13 cellular contexts compared by ENCODE assay signal in genomic region chr14:75165586-75166391, GRCh38. TPM values are rescaled to one million over a fixed set of nuclear protein-coding genes. Genes with fewer than 3 reads are reported as not detected.
DNase-seq lines count a peak whose midpoint lies in the region; ATAC-seq and TF ChIP-seq lines count a peak whose summit lies in the region.
"Had no signal": no experiment of that assay in that cellular context is flagged by ENCODE, and none has a peak within 500 bp of the region (broad histone marks: within the 10 kb centered on the region; RNA-seq: fewer than 3 reads in every experiment).

No MANE protein-coding gene starts in this region.

- TF ChIP-seq CTCF in HEK293 (tag by site-specific recombination; IDR thresholded peaks at IDR 0.05) (no peak), breast epithelium (IDR thresholded peaks at IDR 0.05) (no peak), psoas muscle (IDR thresholded peaks at IDR 0.05) (no peak)

- H3K27me3 ChIP-seq in breast epithelium (no peaks in the 10 kb centered on the region), psoas muscle (ENCODE audit: insufficient read depth in 3 of 3, low read length in 2 of 3) (no peaks in the 10 kb centered on the region)
- H3K27me3 ChIP-seq: thyroid gland had no signal

- H3K9me3 ChIP-seq in HEK293 (ENCODE audit: control insufficient read depth, insufficient read depth, low read depth, low read length) (no peaks in the 10 kb centered on the region; the same call in 1 of the 2 replicates), breast epithelium (no peaks in the 10 kb centered on the region), psoas muscle (no peaks in the 10 kb centered on the region)
- H3K9me3 ChIP-seq: thyroid gland had no signal

- POLR2A ChIA-PET in HEK293 (lab: Yijun Ruan, JAX), result no interaction called here

- ATAC-seq in psoas muscle, result peak in 3 of 4 donors; percentile 37 to 66 (median 51)

- WGBS in psoas muscle, 3 donors, result 21 to 45% (median 25%) methylated on average over 8 of the region's 8 CpGs

- DNase-seq in breast epithelium (ENCODE audit: low spot score in 2 of 2), result no peak
- DNase-seq in hippocampal formation (lab: John Stamatoyannopoulos, UW), result peak; percentile 77 to 86
- DNase-seq in psoas muscle, result no peak
- DNase-seq in stimulated activated CD4-positive, alpha-beta T cell treated with anti-CD3 and anti-CD28 coated beads, Interleukin-4, amount 100 ng/mL, for 4 hours, result no peak
- no peak for DNase-seq in SW480 (ENCODE audit: low spot score)
- DNase-seq in stimulated activated CD4-positive, alpha-beta T cell treated with anti-CD3 and anti-CD28 coated beads, Interleukin-4, amount 100 ng/mL, for 24 hours, result no peak
- DNase-seq in NCI-H526 (lab: John Stamatoyannopoulos, UW), result no peak
- DNase-seq: activated CD4-positive, alpha-beta T cell treated with anti-CD3 and anti-CD28 coated beads, Interleukin-2, amount 50 U/mL, for 48 hours; activated naive CD4-positive, alpha-beta T cell; GDM1; NCI-H1694 treated with DMSO at 0.1 percent for 48 hours; thyroid gland had no signal

- H3K4me1 ChIP-seq in HEK293 (ENCODE audit: control insufficient read depth, insufficient read depth, low read length) (peaks cover 8% of the 10 kb centered on the region), breast epithelium (peaks cover 0 to 4% of the 10 kb centered on the region in 2 donors), psoas muscle (peaks cover 53% of the 10 kb centered on the region)

- TF ChIP-seq POLR2A in breast epithelium (IDR thresholded peaks at IDR 0.05), result no peak

- H3K36me3 ChIP-seq in HEK293 (ENCODE audit: control insufficient read depth in 2 of 2, insufficient read depth in 1 of 2, low read length in 2 of 2) (peaks cover 0 to 4% of the 10 kb centered on the region in 2 experiments; a peak in 1 of 3 replicates), breast epithelium (no peaks in the 10 kb centered on the region), psoas muscle (ENCODE audit: insufficient read depth in 1 of 2, low read depth in 1 of 2) (no peaks in the 10 kb centered on the region)
- H3K36me3 ChIP-seq: thyroid gland had no signal

- CTCF ChIA-PET in HEK293 (lab: Yijun Ruan, JAX), result interaction anchor here (0.6 to 1.0 kb wide), 3 partner anchors 13 to 313 kb away, joined by 3 to 5 read pairs (median 3); no protein-coding TSS in a partner anchor

- H3K4me3 ChIP-seq in HEK293 (ENCODE audit: low read depth, low read length) (no peak overlapping the region), breast epithelium (no peak overlapping the region), psoas muscle (no peak overlapping the region)
- H3K4me3 ChIP-seq: thyroid gland had no signal

- H3K27ac ChIP-seq in HEK293 (ENCODE audit: extremely low read depth, low read depth, low read length), result no peak overlapping the region
- H3K27ac ChIP-seq in breast epithelium, result peak overlapping the region; percentile 41 to 51
- H3K27ac ChIP-seq in psoas muscle, result no peak overlapping the region
- H3K27ac ChIP-seq: thyroid gland had no signal

- intact Hi-C loops in breast epithelium (cut with DNase I; ENCODE audit: low total_unique reads), result no loop called here
- intact Hi-C loops in psoas muscle (cut with DNase I), result no loop called here

TF ChIP-seq in HEK293, 187 proteins besides CTCF, POLR2A, EP300 and RAD21:
- TF ChIP-seq ZFP3 (tag by site-specific recombination; IDR thresholded peaks at IDR 0.05; ENCODE audit: low read depth) (no peak), ZNF140 (tag by site-specific recombination; IDR thresholded peaks at IDR 0.05) (no peak), ZNF549 (tag by site-specific recombination; IDR thresholded peaks at IDR 0.05) (no peak), ZNF670 (tag by site-specific recombination; IDR thresholded peaks at IDR 0.05; ENCODE audit: low read depth) (no peak), ZNF266 (tag by site-specific recombination; IDR thresholded peaks at IDR 0.05; ENCODE audit: low read depth) (no peak), ZNF398 (tag by site-specific recombination; IDR thresholded peaks at IDR 0.05) (peak; percentile 35), PRDM4 (tag by site-specific recombination; IDR thresholded peaks at IDR 0.05) (no peak), ZNF366 (tag by site-specific recombination; conservative IDR thresholded peaks at IDR 0.05) (0 out of 2 replicates have a peak, but pooled peaks have one; percentile 30)
TF ChIP-seq in HEK293: peak in this region for 2.

RNA-seq across cellular contexts. Expression of gene TMED10, which starts 10.6 kb away (rescaled TPM):
- total RNA-seq in breast epithelium (100 to 1,000 TPM; 263 to 443 (median 285) TPM), psoas muscle (100 to 1,000 TPM; 128 to 203 (median 159) TPM)
- 100 to 1,000 TPM in 2 of 3 donors, 10 to 100 TPM in 1; 88.2 to 255 (median 101) TPM for polyA plus RNA-seq in psoas muscle

RNA-seq across cellular contexts. Expression of gene NEK9, which starts 38.9 kb away (rescaled TPM):
- total RNA-seq in breast epithelium, result 10 to 100 TPM; 52.1 to 79.2 (median 71.8) TPM
- total RNA-seq in psoas muscle, result 100 to 1,000 TPM in 1 of 4 donors, 10 to 100 TPM in 3; 69.1 to 116 (median 88.5) TPM
- 10 to 100 TPM; 17.9 to 49.0 (median 28.0) TPM for polyA plus RNA-seq in psoas muscle

Comparison
In these comparisons a context has a peak if more than half of its experiments do, and no peak if none do; other contexts are left out.
1. H3K27ac ChIP-seq: peak in breast epithelium (2 of 2); none in HEK293 (single experiment) and psoas muscle (single experiment).
2. DNase-seq: peak in hippocampal formation (2 of 2); none in breast epithelium (0 of 2), psoas muscle (0 of 2), stimulated activated CD4-positive, alpha-beta T cell treated with anti-CD3 and anti-CD28 coated beads, Interleukin-4, amount 100 ng/mL, for 4 hours (0 of 2), SW480 (single experiment), stimulated activated CD4-positive, alpha-beta T cell treated with anti-CD3 and anti-CD28 coated beads, Interleukin-4, amount 100 ng/mL, for 24 hours (single experiment) and NCI-H526 (0 of 2).